ENCODE assay signal across 10 cellular contexts in the genomic region with DNA sequence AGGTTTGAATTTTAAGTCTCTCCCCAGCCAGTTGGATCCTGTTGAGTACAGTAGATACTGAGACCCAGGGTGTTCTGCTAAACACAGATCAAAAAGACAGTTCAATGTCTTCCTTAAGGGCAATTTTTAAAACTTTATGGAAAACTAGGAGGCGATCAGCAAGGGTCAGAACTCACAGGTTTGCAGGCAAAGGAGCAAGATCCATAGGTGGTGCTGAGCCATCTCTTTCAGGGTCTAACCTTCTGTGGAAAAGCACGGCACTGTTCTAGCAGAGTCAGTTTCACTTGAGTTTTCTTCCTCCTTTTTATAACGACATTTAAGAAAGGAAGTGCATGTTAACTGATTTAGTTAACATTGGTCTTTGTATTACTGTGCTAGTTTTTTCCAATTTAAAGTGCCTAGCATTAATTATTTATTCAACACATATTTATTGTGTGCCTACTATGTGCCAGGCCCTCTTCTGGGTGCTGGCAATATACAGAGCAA. TPM values are rescaled to one million over a fixed set of nuclear protein-coding genes. Genes with fewer than 3 reads are reported as not detected.
DNase-seq lines count a peak whose midpoint lies in the region; ATAC-seq and TF ChIP-seq lines count a peak whose summit lies in the region.
"Had no signal": no experiment of that assay in that cellular context is flagged by ENCODE, and none has a peak within 500 bp of the region (broad histone marks: within the 10 kb centered on the region; RNA-seq: fewer than 3 reads in every experiment).

A gene with protein sequence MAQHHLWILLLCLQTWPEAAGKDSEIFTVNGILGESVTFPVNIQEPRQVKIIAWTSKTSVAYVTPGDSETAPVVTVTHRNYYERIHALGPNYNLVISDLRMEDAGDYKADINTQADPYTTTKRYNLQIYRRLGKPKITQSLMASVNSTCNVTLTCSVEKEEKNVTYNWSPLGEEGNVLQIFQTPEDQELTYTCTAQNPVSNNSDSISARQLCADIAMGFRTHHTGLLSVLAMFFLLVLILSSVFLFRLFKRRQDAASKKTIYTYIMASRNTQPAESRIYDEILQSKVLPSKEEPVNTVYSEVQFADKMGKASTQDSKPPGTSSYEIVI (minus strand): TSS at position 281 of the 486 bp plus-strand sequence. CDS start 59 bp downstream, at position 222.

- no peaks in the 10 kb centered on the region for H3K9me3 ChIP-seq in Peyer's patch
- H3K9me3 ChIP-seq in esophagus muscularis mucosa, result no peaks in the 10 kb centered on the region
- H3K9me3 ChIP-seq in BE2C, result no peaks in the 10 kb centered on the region

- no peak for DNase-seq in activated T-cell treated with anti-CD3 and anti-CD28 coated beads, Interleukin-2, amount 50 U/mL, for 4 hours
- no peak for DNase-seq in activated T-cell treated with anti-CD3 and anti-CD28 coated beads, Interleukin-2, amount 50 U/mL, for 1 hour
- peak in 2 of 3 donors; percentile 40 to 57 for DNase-seq in Peyer's patch
- no peak for DNase-seq in esophagus muscularis mucosa (ENCODE audit: extremely low spot score)
- no peak for DNase-seq in substantia nigra (lab: John Stamatoyannopoulos, UW)
- no peak for DNase-seq in BE2C
- no peak for DNase-seq in osteocyte (ENCODE audit: extremely low spot score, unreplicated experiment)
- no peak for DNase-seq in DMS79 treated with DMSO at 0.1 percent for 48 hours (lab: John Stamatoyannopoulos, UW)

- H3K4me1 ChIP-seq in Peyer's patch (peaks cover 0 to 9% (median 2%) of the 10 kb centered on the region in 4 donors), esophagus muscularis mucosa (no peaks in the 10 kb centered on the region), BE2C (no peaks in the 10 kb centered on the region)

- H3K9me3 Mint-ChIP-seq in activated T-cell treated with anti-CD3 and anti-CD28 coated beads, Interleukin-2, amount 50 U/mL, for 4 hours, result peaks cover 9% of the 10 kb centered on the region
- H3K9me3 Mint-ChIP-seq in osteocyte (ENCODE audit: unreplicated experiment), result no peaks in the 10 kb centered on the region

- H3K36me3 ChIP-seq in Peyer's patch (no peaks in the 10 kb centered on the region), esophagus muscularis mucosa (no peaks in the 10 kb centered on the region), BE2C (no peaks in the 10 kb centered on the region)

- TF ChIP-seq POLR2A in Peyer's patch (IDR thresholded peaks at IDR 0.05) (no peak), esophagus muscularis mucosa (IDR thresholded peaks at IDR 0.05; ENCODE audit: low read depth) (no peak)

- peak within 1 kb of the TSS; percentile 81 for H3K4me3 Mint-ChIP-seq in activated T-cell treated with anti-CD3 and anti-CD28 coated beads, Interleukin-2, amount 50 U/mL, for 4 hours
- H3K4me3 Mint-ChIP-seq in osteocyte (ENCODE audit: unreplicated experiment), result no peak within 1 kb of the TSS
- H3K4me3 Mint-ChIP-seq: neural crest cell had no signal

- ATAC-seq in activated T-cell treated with anti-CD3 and anti-CD28 coated beads, Interleukin-2, amount 50 U/mL, for 4 hours, result no peak

- H3K36me3 Mint-ChIP-seq in activated T-cell treated with anti-CD3 and anti-CD28 coated beads, Interleukin-2, amount 50 U/mL, for 4 hours (ENCODE audit: insufficient read depth), result no peaks in the 10 kb centered on the region
- H3K36me3 Mint-ChIP-seq in osteocyte (ENCODE audit: unreplicated experiment), result no peaks in the 10 kb centered on the region

- 50% methylated on average over 3 of the region's 3 CpGs for WGBS in esophagus muscularis mucosa

- H3K27me3 Mint-ChIP-seq in activated T-cell treated with anti-CD3 and anti-CD28 coated beads, Interleukin-2, amount 50 U/mL, for 4 hours (ENCODE audit: low read depth), result no peaks in the 10 kb centered on the region
- peaks cover 5% of the 10 kb centered on the region for H3K27me3 Mint-ChIP-seq in osteocyte (ENCODE audit: unreplicated experiment)

- intact Hi-C loops in esophagus muscularis mucosa (cut with DNase I), result no loop called here

- H3K27ac ChIP-seq in Peyer's patch (peak within 1 kb of the TSS; percentile 41 to 79 (median 64)), esophagus muscularis mucosa (replicated peaks in 1 of 4) (peak within 1 kb of the TSS in 1 of 4 donors; percentile 34), substantia nigra (ENCODE audit: low read depth, low read length, poor library complexity, severe bottlenecking) (peak within 1 kb of the TSS; percentile 31)

- TF ChIP-seq CTCF in Peyer's patch (IDR thresholded peaks at IDR 0.05) (no peak), esophagus muscularis mucosa (IDR thresholded peaks at IDR 0.05) (no peak), BE2C (IDR thresholded peaks at IDR 0.05; ENCODE audit: low read depth, low read length) (no peak), osteocyte (IDR thresholded peaks at IDR 0.05) (no peak)

- H3K4me3 ChIP-seq in Peyer's patch (peak within 1 kb of the TSS; percentile 24 to 33 (median 28)), esophagus muscularis mucosa (peak within 1 kb of the TSS; percentile 11 to 39 (median 18)), BE2C (ENCODE audit: low read depth, low read length) (no peak within 1 kb of the TSS)

- TF ChIP-seq EP300 in esophagus muscularis mucosa (IDR thresholded peaks at IDR 0.05), result no peak

- H3K27ac Mint-ChIP-seq in osteocyte (ENCODE audit: unreplicated experiment), result no peak within 1 kb of the TSS

- peaks cover 83% of the 10 kb centered on the region for H3K4me1 Mint-ChIP-seq in activated T-cell treated with anti-CD3 and anti-CD28 coated beads, Interleukin-2, amount 50 U/mL, for 4 hours (ENCODE audit: low read depth)
- no peaks in the 10 kb centered on the region for H3K4me1 Mint-ChIP-seq in osteocyte (ENCODE audit: unreplicated experiment)
- H3K4me1 Mint-ChIP-seq: neural crest cell had no signal

- H3K27me3 ChIP-seq in Peyer's patch (no peaks in the 10 kb centered on the region), esophagus muscularis mucosa (no peaks in the 10 kb centered on the region), BE2C (no peaks in the 10 kb centered on the region)

RNA-seq across cellular contexts. Expression of the gene that starts here (rescaled TPM):
- 10 to 100 TPM in 1 of 3 donors, 1 to 10 TPM in 2; 7.0 to 14.7 (median 7.7) TPM for total RNA-seq in activated T-cell treated with anti-CD3 and anti-CD28 coated beads, Interleukin-2, amount 50 U/mL, for 4 hours
- total RNA-seq in Peyer's patch (10 to 100 TPM in 1 of 4 donors, 1 to 10 TPM in 3; 2.7 to 24.8 (median 5.2) TPM), esophagus muscularis mucosa (1 to 10 TPM; 2.7 to 7.3 (median 4.7) TPM), osteocyte (not detected in 2 replicates)
- polyA plus RNA-seq in BE2C (2012; ENCODE audit: insufficient read depth, insufficient read length, low read depth), result not detected
- total RNA-seq: fibroblast of lung, neural crest cell had no signal
- polyA plus RNA-seq: fibroblast of lung had no signal

Comparison
In these comparisons a context has a peak if more than half of its experiments do, and no peak if none do; other contexts are left out.
1. DNase-seq: peak in Peyer's patch (2 of 3); none in activated T-cell treated with anti-CD3 and anti-CD28 coated beads, Interleukin-2, amount 50 U/mL, for 4 hours (single experiment), activated T-cell treated with anti-CD3 and anti-CD28 coated beads, Interleukin-2, amount 50 U/mL, for 1 hour (single experiment), esophagus muscularis mucosa (single experiment), substantia nigra (0 of 49), BE2C (single experiment), osteocyte (single experiment) and DMS79 treated with DMSO at 0.1 percent for 48 hours (single experiment).